In the genomic region with DNA sequence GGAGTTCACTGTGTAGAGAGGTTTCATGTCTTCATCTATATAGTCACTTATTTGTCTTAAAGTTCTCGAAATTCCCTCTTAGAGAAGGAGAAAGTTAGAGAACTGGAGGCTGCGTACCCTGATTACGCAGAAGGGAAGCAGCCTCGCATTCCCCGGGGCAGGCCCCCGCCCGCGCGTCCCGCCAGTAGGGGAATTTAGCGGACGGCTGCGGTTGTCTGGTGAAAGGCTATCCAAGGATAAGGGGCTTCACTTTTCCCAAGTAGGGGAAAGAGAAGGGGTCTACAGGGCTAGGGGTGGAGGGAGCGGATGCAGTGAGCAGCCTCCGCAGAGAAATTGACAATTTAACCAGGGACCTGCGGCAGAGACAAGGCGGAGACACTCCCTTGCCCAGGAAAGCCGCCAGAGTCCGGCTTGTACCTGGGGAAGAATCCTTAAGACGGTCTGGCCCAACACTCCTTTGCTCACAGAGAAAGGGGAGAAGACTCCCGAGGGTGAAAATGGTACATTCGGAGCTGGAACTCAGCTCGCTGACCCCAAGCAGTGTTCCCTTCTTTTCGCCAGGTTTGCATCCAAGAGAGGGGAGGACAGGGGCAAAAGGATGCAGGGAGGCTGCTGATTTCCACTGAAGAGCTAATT, we compare ENCODE assay signal across 8 cellular contexts. TPM values are rescaled to one million over a fixed set of nuclear protein-coding genes. Genes with fewer than 3 reads are reported as not detected.
A peak's percentile ranks its signal among the peaks of the same experiment; 100 is the strongest.
DNase-seq lines count a peak whose midpoint lies in the region; ATAC-seq and TF ChIP-seq lines count a peak whose summit lies in the region.

No MANE protein-coding gene starts in this region.

- H3K36me3 Mint-ChIP-seq in brain = peaks cover 10% of the 10 kb centered on the region

- ATAC-seq in HG03432 (IDR thresholded peaks at IDR 0.05; ENCODE audit: unreplicated experiment) = no peak

- peaks cover 0 to 8% (median 0%) of the 10 kb centered on the region in 5 experiments for H3K9me3 Mint-ChIP-seq in brain

- no peak for TF ChIP-seq CTCF in brain (conservative IDR thresholded peaks at IDR 0.05)

- peaks cover 4% of the 10 kb centered on the region for H3K27me3 Mint-ChIP-seq in brain

- DNase-seq in GM03348 (ENCODE audit: low spot score) (peak; percentile 72), iPS-NIHi11 (ENCODE audit: low spot score) (peak; percentile 44), skeletal muscle cell (ENCODE audit: low read depth) (no peak), DMS53 treated with DMSO at 0.1 percent for 48 hours (lab: John Stamatoyannopoulos, UW; ENCODE audit: unreplicated experiment) (no peak), NCI-H1436 (lab: John Stamatoyannopoulos, UW) (no peak), NCI-H2171 treated with DMSO at 0.1 percent for 48 hours (lab: John Stamatoyannopoulos, UW) (no peak)

- H3K27ac Mint-ChIP-seq in brain = peak overlapping the region; percentile 91 to 99 (median 97)

- H3K4me3 ChIP-seq in skeletal muscle cell (ENCODE audit: low read depth, low read length) = peak overlapping the region; percentile 83

- peaks cover 50% of the 10 kb centered on the region for H3K4me1 Mint-ChIP-seq in brain

- peak overlapping the region; percentile 96 to 99 (median 98) for H3K4me3 Mint-ChIP-seq in brain

RNA-seq across cellular contexts. Expression of a gene that starts 1.0 kb away (rescaled TPM):
- polyA plus RNA-seq in brain (ENCODE audit: insufficient read depth, low read depth, low replicate concordance) = 14.6 TPM

Comparison
In these comparisons a context has a peak if more than half of its experiments do, and no peak if none do; other contexts are left out.
1. DNase-seq: peak in GM03348 (single experiment) and iPS-NIHi11 (single experiment); none in skeletal muscle cell (single experiment), DMS53 treated with DMSO at 0.1 percent for 48 hours (single experiment), NCI-H1436 (single experiment) and NCI-H2171 treated with DMSO at 0.1 percent for 48 hours (single experiment).